In the genomic region with DNA sequence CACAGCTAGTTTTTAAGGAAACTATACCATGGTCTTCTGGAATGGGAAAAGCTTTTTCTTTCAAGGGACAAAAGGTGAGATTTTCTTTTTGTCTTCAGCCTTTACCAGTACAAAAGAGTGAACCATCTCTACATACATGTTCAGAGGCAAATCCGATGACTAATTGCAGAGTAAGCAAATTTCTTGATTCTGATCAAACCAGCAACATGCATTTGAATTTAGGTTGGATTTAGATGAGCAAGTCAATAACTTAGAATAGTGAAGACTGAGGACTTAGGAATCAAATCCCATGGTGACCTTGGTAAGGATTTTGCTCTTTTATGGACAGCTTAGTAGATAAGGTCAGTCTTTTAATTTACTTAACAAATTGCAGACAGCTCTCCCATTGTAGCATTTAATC, we compare ENCODE assay signal across 24 cellular contexts.
A peak's percentile ranks its signal among the peaks of the same experiment; 100 is the strongest.
DNase-seq lines count a peak whose midpoint lies in the region; ATAC-seq, FAIRE-seq and TF ChIP-seq lines count a peak whose summit lies in the region.
"Had no signal": no experiment of that assay in that cellular context is flagged by ENCODE, and none has a peak within 500 bp of the region (broad histone marks: within the 10 kb centered on the region; RNA-seq: fewer than 3 reads in every experiment).

No MANE protein-coding gene starts in this region.

- POLR2A ChIA-PET in HepG2 (lab: Yijun Ruan, JAX): no interaction called here
- POLR2A ChIA-PET in RWPE1 (lab: Yijun Ruan, JAX; ENCODE audit: low non-redundant PET): no interaction called here

- no peak overlapping the region for H3K4me3 Mint-ChIP-seq in chondrocyte (ENCODE audit: unreplicated experiment)
- no peak overlapping the region for H3K4me3 Mint-ChIP-seq in mesothelial cell of epicardium
- H3K4me3 Mint-ChIP-seq: activated B cell treated with CpG ODN at 0.5 μM for 24 hours; activated CD4-positive, alpha-beta memory T cell treated with anti-CD3 and anti-CD28 coated beads for 36 hours; CD14-positive monocyte; effector memory CD8-positive, alpha-beta T cell; stimulated activated naive CD8-positive, alpha-beta T cell treated with anti-CD3 and anti-CD28 coated beads, Interleukin-15, amount 100 ng/mL, for 72 hours; T-helper 2 cell treated with Interferon-gamma antibody and Interleukin-4, amounts not matched to agents 5 μg/mL and 100 μg/mL, for 36 hours had no signal

- TF ChIP-seq CTCF in HepG2 (CRISPR knock-in tag; IDR thresholded peaks at IDR 0.05): no peak
- no peak for TF ChIP-seq CTCF in right lobe of liver (IDR thresholded peaks at IDR 0.05)
- no peak for TF ChIP-seq CTCF in chondrocyte (IDR thresholded peaks at IDR 0.05)
- no peak for TF ChIP-seq CTCF in RWPE1 (conservative IDR thresholded peaks at IDR 0.05; ENCODE audit: low read depth)
- no peak for TF ChIP-seq CTCF in mesothelial cell of epicardium (IDR thresholded peaks at IDR 0.05; ENCODE audit: unreplicated experiment)

- H3K27me3 Mint-ChIP-seq in chondrocyte (ENCODE audit: low read depth) (no peaks in the 10 kb centered on the region), mesothelial cell of epicardium (ENCODE audit: low read depth) (no peaks in the 10 kb centered on the region)
- H3K27me3 Mint-ChIP-seq: effector memory CD8-positive, alpha-beta T cell had no signal

- H2AFZ ChIP-seq in HepG2 (ENCODE audit: low read length): no peak overlapping the region

- H3K27ac Mint-ChIP-seq in chondrocyte (ENCODE audit: unreplicated experiment): peak overlapping the region; percentile 45
- H3K27ac Mint-ChIP-seq in mesothelial cell of epicardium: no peak overlapping the region
- H3K27ac Mint-ChIP-seq: activated B cell treated with CpG ODN at 0.5 μM for 24 hours; activated CD4-positive, alpha-beta memory T cell treated with anti-CD3 and anti-CD28 coated beads for 36 hours; CD14-positive monocyte; effector memory CD8-positive, alpha-beta T cell; stimulated activated naive CD8-positive, alpha-beta T cell treated with anti-CD3 and anti-CD28 coated beads, Interleukin-15, amount 100 ng/mL, for 72 hours; T-helper 2 cell treated with Interferon-gamma antibody and Interleukin-4, amounts not matched to agents 5 μg/mL and 100 μg/mL, for 36 hours had no signal

- H3K4me1 Mint-ChIP-seq in chondrocyte (ENCODE audit: low read depth) (peaks cover 67% of the 10 kb centered on the region), mesothelial cell of epicardium (peaks cover 20% of the 10 kb centered on the region)
- H3K4me1 Mint-ChIP-seq: activated B cell treated with CpG ODN at 0.5 μM for 24 hours; CD14-positive monocyte; stimulated activated naive CD8-positive, alpha-beta T cell treated with anti-CD3 and anti-CD28 coated beads, Interleukin-15, amount 100 ng/mL, for 72 hours had no signal

- in situ Hi-C loops in HepG2 (cut with HindIII; ENCODE audit: extremely low pct_ligation_motif_present, low pct_unique_long_range_greater_than_20kb): no loop called here

- no peaks in the 10 kb centered on the region for H3K4me1 ChIP-seq in HepG2 (ENCODE audit: insufficient read depth, low read length)
- no peaks in the 10 kb centered on the region for H3K4me1 ChIP-seq in right lobe of liver
- no peaks in the 10 kb centered on the region for H3K4me1 ChIP-seq in SJCRH30
- H3K4me1 ChIP-seq: Peyer's patch, upper lobe of right lung had no signal

- H3K79me2 ChIP-seq in HepG2 (ENCODE audit: insufficient read depth, low read length): no peaks in the 10 kb centered on the region

- no peak for FAIRE-seq in HepG2 (lab: Jason Lieb, UNC)
- FAIRE-seq: G401.6 had no signal

- H3K4me2 ChIP-seq in HepG2 (ENCODE audit: low read depth, low read length): no peak overlapping the region

- H3K36me3 ChIP-seq in HepG2 (replicated peaks in 1 of 2; ENCODE audit: control insufficient read depth in 1 of 2, insufficient read depth in 2 of 2, low read length in 2 of 2) (no peaks in the 10 kb centered on the region), right lobe of liver (no peaks in the 10 kb centered on the region), SJCRH30 (no peaks in the 10 kb centered on the region)
- H3K36me3 ChIP-seq: neutrophil, Peyer's patch, upper lobe of right lung had no signal

- H3K9me3 ChIP-seq in HepG2 (ENCODE audit: low read length): no peaks in the 10 kb centered on the region
- H3K9me3 ChIP-seq in right lobe of liver: peaks cover 0 to 6% (median 2%) of the 10 kb centered on the region in 4 donors
- no peaks in the 10 kb centered on the region for H3K9me3 ChIP-seq in SJCRH30 (replicated peaks)
- H3K9me3 ChIP-seq: Peyer's patch, upper lobe of right lung had no signal

- H3K27ac ChIP-seq in HepG2 (ENCODE audit: extremely low read length, insufficient read depth, low read length) (no peak overlapping the region), right lobe of liver (no peak overlapping the region), layer of hippocampus (ENCODE audit: low read depth, low read length) (peak overlapping the region; percentile 12), SJCRH30 (no peak overlapping the region), RWPE1 (no peak overlapping the region)
- H3K27ac ChIP-seq: neutrophil, Peyer's patch, upper lobe of right lung had no signal

- no peak for TF ChIP-seq POLR2A in HepG2 (IDR thresholded peaks at IDR 0.05; ENCODE audit: insufficient read depth in 1 of 2, low read depth in 2 of 2, low read length in 2 of 2)
- no peak for TF ChIP-seq POLR2A in right lobe of liver (IDR thresholded peaks at IDR 0.05)

- no peaks in the 10 kb centered on the region for H4K20me1 ChIP-seq in HepG2 (ENCODE audit: insufficient read depth, low read length)

- no peak for DNase-seq in HepG2 (ENCODE audit: low spot score)
- no peak for DNase-seq in right lobe of liver
- DNase-seq in chondrocyte (ENCODE audit: low spot score): no peak
- no peak for DNase-seq in SJCRH30
- DNase-seq in RWPE1 (ENCODE audit: low spot score): no peak
- DNase-seq in mesothelial cell of epicardium (ENCODE audit: low spot score in 2 of 2, unreplicated experiment in 2 of 2): no peak
- DNase-seq: activated B cell treated with CpG ODN at 0.5 μM for 24 hours; activated CD4-positive, alpha-beta memory T cell treated with anti-CD3 and anti-CD28 coated beads for 36 hours; activated gamma-delta T cell treated with Interleukin-2 at 50 U/mL for 16 hours; effector memory CD8-positive, alpha-beta T cell; KBM-7; NCI-H187; NCI-H2227 treated with DMSO at 0.1 percent for 48 hours; NCI-H774; Peyer's patch; stimulated activated CD4-positive, alpha-beta T cell treated with anti-CD3 and anti-CD28 coated beads, Interleukin-4, amount 100 ng/mL, for 24 hours; stimulated activated naive CD8-positive, alpha-beta T cell treated with anti-CD3 and anti-CD28 coated beads, Interleukin-15, amount 100 ng/mL, for 72 hours; upper lobe of right lung had no signal

- H3K4me3 ChIP-seq in HepG2 (replicated peaks in 1 of 3; ENCODE audit: insufficient read depth in 1 of 3, low read depth in 2 of 3, low read length in 3 of 3) (no peak overlapping the region), right lobe of liver (no peak overlapping the region), SJCRH30 (no peak overlapping the region)
- H3K4me3 ChIP-seq: Peyer's patch, upper lobe of right lung had no signal

- TF ChIP-seq EP300 in HepG2 (IDR thresholded peaks at IDR 0.05; ENCODE audit: low read depth in 2 of 2, low read length in 2 of 2): no peak
- TF ChIP-seq EP300 in HepG2 (CRISPR knock-in tag; IDR thresholded peaks at IDR 0.05; ENCODE audit: borderline replicate concordance): no peak

- H3K27me3 ChIP-seq in HepG2 (ENCODE audit: control insufficient read depth in 1 of 2, insufficient read depth in 2 of 2, low read length in 2 of 2) (no peaks in the 10 kb centered on the region; a peak in 1 of 5 replicates), right lobe of liver (no peaks in the 10 kb centered on the region), layer of hippocampus (ENCODE audit: control insufficient read depth, insufficient read depth, low read length) (no peaks in the 10 kb centered on the region), SJCRH30 (no peaks in the 10 kb centered on the region)
- H3K27me3 ChIP-seq: neutrophil, Peyer's patch, upper lobe of right lung had no signal

- intact Hi-C loops in HepG2 (cut with micrococcal nuclease; ENCODE audit: unreplicated experiment) (no loop called here), right lobe of liver (cut with DNase I) (no loop called here)

- WGBS in HepG2 (ENCODE audit: low lambda C conversion rate): 11% methylated on average over 1 of the region's 1 CpG
- WGBS in right lobe of liver (ENCODE audit: insufficient coverage, low coverage, low lambda C conversion rate, missing lambda C conversion rate): 83% methylated on average over 1 of the region's 1 CpG

- H3K9me3 Mint-ChIP-seq in chondrocyte (ENCODE audit: low read depth) (peaks cover 15% of the 10 kb centered on the region), mesothelial cell of epicardium (peaks cover 11% of the 10 kb centered on the region)
- H3K9me3 Mint-ChIP-seq: activated B cell treated with CpG ODN at 0.5 μM for 24 hours; activated CD4-positive, alpha-beta memory T cell treated with anti-CD3 and anti-CD28 coated beads for 36 hours; effector memory CD8-positive, alpha-beta T cell; stimulated activated naive CD8-positive, alpha-beta T cell treated with anti-CD3 and anti-CD28 coated beads, Interleukin-15, amount 100 ng/mL, for 72 hours; T-helper 2 cell treated with Interferon-gamma antibody and Interleukin-4, amounts not matched to agents 5 μg/mL and 100 μg/mL, for 36 hours had no signal

- H3K36me3 Mint-ChIP-seq in chondrocyte (ENCODE audit: low read depth) (no peaks in the 10 kb centered on the region), mesothelial cell of epicardium (peaks cover 4% of the 10 kb centered on the region)
- H3K36me3 Mint-ChIP-seq: activated CD4-positive, alpha-beta memory T cell treated with anti-CD3 and anti-CD28 coated beads for 36 hours; CD14-positive monocyte had no signal

- no peak for TF ChIP-seq RAD21 in HepG2 (CRISPR knock-in tag; IDR thresholded peaks at IDR 0.05)

- H3K9ac ChIP-seq in HepG2 (ENCODE audit: insufficient read depth, low read depth, low read length): no peak overlapping the region

- CTCF ChIA-PET in HepG2 (lab: Yijun Ruan, JAX; ENCODE audit: low intra/inter-chr PET ratio, low total read pairs) (no interaction called here), RWPE1 (lab: Yijun Ruan, JAX) (interaction anchor here (0.6 kb wide), 1 partner anchor 398 kb away, joined by 6 read pairs; no protein-coding TSS in a partner anchor)

- ATAC-seq in HepG2: no peak
- ATAC-seq in right lobe of liver: no peak
- no peak for ATAC-seq in HG03520 (IDR thresholded peaks at IDR 0.05; ENCODE audit: unreplicated experiment)
- ATAC-seq: effector memory CD8-positive, alpha-beta T cell; stimulated activated naive CD8-positive, alpha-beta T cell treated with anti-CD3 and anti-CD28 coated beads, Interleukin-15, amount 100 ng/mL, for 72 hours; upper lobe of right lung had no signal

- no TSS peak for BruUV-seq in HepG2 (replicated peaks; lab: Mats Ljungman, UMichigan)

TF ChIP-seq in HepG2, 621 proteins besides CTCF, POLR2A, EP300 and RAD21:
- TF ChIP-seq MAFF (IDR thresholded peaks at IDR 0.05; ENCODE audit: low read depth, low read length): peak; percentile 94
- TF ChIP-seq MAFK (conservative IDR thresholded peaks at IDR 0.05 in 1 of 2, IDR thresholded peaks at IDR 0.05 in 1 of 2; ENCODE audit: low read length in 2 of 2): peak; percentile 91 to 96
- TF ChIP-seq ZNF569 (CRISPR knock-in tag; IDR thresholded peaks at IDR 0.05; ENCODE audit: borderline replicate concordance): no peak
